In genomic region chr14:61252354-61253063, GRCh38 we compare ENCODE assay signal across 8 cellular contexts. TPM values are rescaled to one million over a fixed set of nuclear protein-coding genes. Genes with fewer than 3 reads are reported as not detected.
DNase-seq lines count a peak whose midpoint lies in the region; ATAC-seq and TF ChIP-seq lines count a peak whose summit lies in the region.

No MANE protein-coding gene starts in this region.

- H3K4me3 Mint-ChIP-seq in T-cell = no peak overlapping the region

- H3K4me1 ChIP-seq in sigmoid colon = peaks cover 0 to 4% (median 0%) of the 10 kb centered on the region in 4 donors

- H3K4me3 ChIP-seq in sigmoid colon = no peak overlapping the region

- CTCF ChIA-PET in T-cell (lab: Charles Lee) = interaction anchor here (0.9 to 2.7 kb wide), 6 partner anchors 14 to 921 kb away, joined by 3 to 32 read pairs (median 4); no protein-coding TSS in a partner anchor

- H3K27me3 Mint-ChIP-seq in T-cell = peaks cover 11 to 24% of the 10 kb centered on the region in 2 donors

- 7 to 14% methylated on average over 7 of the region's 7 CpGs for WGBS in sigmoid colon, 2 donors

- ATAC-seq in HG02884 (IDR thresholded peaks at IDR 0.05; ENCODE audit: unreplicated experiment) (peak; percentile 94), T-cell (replicated peaks in 1 of 4) (peak; percentile 65 to 91 (median 85)), left ventricle myocardium superior (peak; percentile 96)

- POLR2A ChIA-PET in T-cell (lab: Charles Lee) = no interaction called here

- no peak overlapping the region for H3K27ac ChIP-seq in sigmoid colon

- intact Hi-C loops in left ventricle myocardium superior (cut with micrococcal nuclease) = loop anchor here (2.0 kb wide), 1 partner anchor 628 kb away; no protein-coding TSS in a partner anchor
- intact Hi-C loops in sigmoid colon (cut with DNase I) = loop anchor here (1.0 to 5.0 kb wide), 3 partner anchors 225 to 902 kb away; no protein-coding TSS in a partner anchor

- TF ChIP-seq CTCF in sigmoid colon (IDR thresholded peaks at IDR 0.05) = peak; percentile 47 to 68 (median 60)

- H3K27ac Mint-ChIP-seq in T-cell = no peak overlapping the region

- no peaks in the 10 kb centered on the region for H3K36me3 ChIP-seq in sigmoid colon

- no peaks in the 10 kb centered on the region for H3K9me3 ChIP-seq in sigmoid colon

- no peaks in the 10 kb centered on the region for H3K9me3 Mint-ChIP-seq in T-cell

- peak; percentile 29 for DNase-seq in NK-92 treated with Interleukin-12 subunit alpha and Interleukin-12 subunit beta, amount 100 ng/mL, for 24 hours (lab: John Stamatoyannopoulos, UW)
- no peak for DNase-seq in NK-92 (lab: John Stamatoyannopoulos, UW; ENCODE audit: unreplicated experiment)
- DNase-seq in NCI-H1694 treated with DMSO at 0.1 percent for 48 hours (lab: John Stamatoyannopoulos, UW) = peak; percentile 81
- peak; percentile 19 to 60 (median 48) for DNase-seq in T-cell
- DNase-seq in amniotic stem cell (lab: John Stamatoyannopoulos, UW) = peak; percentile 93
- DNase-seq in left ventricle myocardium superior = peak; percentile 48
- peak; percentile 81 for DNase-seq in sigmoid colon

- H3K27me3 ChIP-seq in sigmoid colon = no peaks in the 10 kb centered on the region

- no peaks in the 10 kb centered on the region for H3K36me3 Mint-ChIP-seq in T-cell

- TF ChIP-seq EP300 in sigmoid colon (IDR thresholded peaks at IDR 0.05) = no peak

- H3K4me1 Mint-ChIP-seq in T-cell = peaks cover 0 to 6% (median 2%) of the 10 kb centered on the region in 3 donors

- no peak for TF ChIP-seq POLR2A in sigmoid colon (IDR thresholded peaks at IDR 0.05)

RNA-seq across cellular contexts. Expression of gene TMEM30B, which starts 28.6 kb away (rescaled TPM):
- total RNA-seq in T-cell = 1 to 10 TPM; 2.1 to 8.6 (median 2.9) TPM
- total RNA-seq in left ventricle myocardium superior = 0.42 TPM
- 1 to 10 TPM in 2 of 4 donors, under 1 TPM in 2; 0.54 to 1.4 (median 1.0) TPM for total RNA-seq in sigmoid colon
- 10 to 100 TPM; 12.0 to 21.0 (median 12.0) TPM for polyA plus RNA-seq in sigmoid colon
